8 cellular contexts compared by ENCODE assay signal in genomic region chr11:2901854-2902783, GRCh38. TPM values are rescaled to one million over a fixed set of nuclear protein-coding genes. Genes with fewer than 3 reads are reported as not detected.
DNase-seq lines count a peak whose midpoint lies in the region; ATAC-seq, FAIRE-seq and TF ChIP-seq lines count a peak whose summit lies in the region.

No MANE protein-coding gene starts in this region.

- intact Hi-C loops in endothelial cell of umbilical vein (cut with micrococcal nuclease) = no loop called here
- intact Hi-C loops in mucosa of descending colon (cut with DNase I, micrococcal nuclease) = no loop called here

- H3K9me3 Mint-ChIP-seq in CD8-positive, alpha-beta memory T cell = no peaks in the 10 kb centered on the region

- peaks cover 41 to 59% (median 44%) of the 10 kb centered on the region in 3 donors for H3K4me1 Mint-ChIP-seq in CD8-positive, alpha-beta memory T cell

- H3K27me3 ChIP-seq in CD8-positive, alpha-beta memory T cell (ENCODE audit: insufficient read depth, low read length, poor library complexity, severe bottlenecking) = no peaks in the 10 kb centered on the region
- H3K27me3 ChIP-seq in endothelial cell of umbilical vein (ENCODE audit: control insufficient read depth in 2 of 2, insufficient read depth in 2 of 2, low read length in 2 of 2) = peaks cover 0 to 2% of the 10 kb centered on the region in 2 experiments

- H3K27ac Mint-ChIP-seq in CD8-positive, alpha-beta memory T cell = peak overlapping the region; percentile 36 to 96 (median 69)

- no peaks in the 10 kb centered on the region for H4K20me1 ChIP-seq in endothelial cell of umbilical vein (replicated peaks; ENCODE audit: control insufficient read depth, extremely low read depth, insufficient read depth, low read length)

- peak overlapping the region; percentile 70 for H3K4me2 ChIP-seq in endothelial cell of umbilical vein (ENCODE audit: insufficient read depth, low read length)

- no peaks in the 10 kb centered on the region for H3K9me3 ChIP-seq in CD8-positive, alpha-beta memory T cell (ENCODE audit: low read length)
- H3K9me3 ChIP-seq in endothelial cell of umbilical vein (replicated peaks; ENCODE audit: control insufficient read depth, insufficient read depth, low read length) = no peaks in the 10 kb centered on the region
- H3K9me3 ChIP-seq in mucosa of descending colon = no peaks in the 10 kb centered on the region

- no peak for TF ChIP-seq CTCF in endothelial cell of umbilical vein (IDR thresholded peaks at IDR 0.05; ENCODE audit: extremely low read depth in 1 of 2, insufficient read depth in 1 of 2, low read depth in 1 of 2, low read length in 2 of 2)
- TF ChIP-seq CTCF in mucosa of descending colon (IDR thresholded peaks at IDR 0.05) = no peak

- peak; percentile 21 for TF ChIP-seq POLR2A in endothelial cell of umbilical vein (IDR thresholded peaks at IDR 0.05; ENCODE audit: low read depth, low read length)

- POLR2A ChIA-PET in CD8-positive, alpha-beta memory T cell (lab: Charles Lee) = interaction anchor here (1.2 to 1.7 kb wide), 3 partner anchors 10 to 90 kb away, joined by 3 to 6 read pairs (median 5); partner anchors contain the start of gene NAP1L4
- POLR2A ChIA-PET in endothelial cell of umbilical vein (lab: Charles Lee) = interaction anchor here (0.6 to 1.8 kb wide), 4 partner anchors 18 to 716 kb away, joined by 3 to 6 read pairs (median 4); partner anchors contain the start of gene PHLDA2

- H3K9ac ChIP-seq in endothelial cell of umbilical vein (replicated peaks; ENCODE audit: extremely low read depth, insufficient read depth, low read length) = no peak overlapping the region

- H3K36me3 Mint-ChIP-seq in CD8-positive, alpha-beta memory T cell = peaks cover 7 to 15% (median 14%) of the 10 kb centered on the region in 3 donors

- no peaks in the 10 kb centered on the region for H3K9me1 ChIP-seq in endothelial cell of umbilical vein (replicated peaks; ENCODE audit: control insufficient read depth, extremely low read depth, insufficient read depth, low read length)

- peak overlapping the region; percentile 65 for H3K27ac ChIP-seq in CD8-positive, alpha-beta memory T cell (ENCODE audit: low read depth, low read length)
- no peak overlapping the region for H3K27ac ChIP-seq in endothelial cell of umbilical vein (ENCODE audit: insufficient read depth, low read depth, low read length)

- peaks cover 43% of the 10 kb centered on the region for H3K4me1 ChIP-seq in CD8-positive, alpha-beta memory T cell (ENCODE audit: insufficient read depth, low read length)
- H3K4me1 ChIP-seq in endothelial cell of umbilical vein (ENCODE audit: control insufficient read depth, extremely low read depth, insufficient read depth, low read length) (peaks cover 26% of the 10 kb centered on the region), mucosa of descending colon (ENCODE audit: low read depth) (peaks cover 16% of the 10 kb centered on the region)

- no TSS peak for BruUV-seq in endothelial cell of umbilical vein (replicated peaks; lab: Mats Ljungman, UMichigan)

- dilution Hi-C loops in endothelial cell of umbilical vein (cut with MboI; ENCODE audit: extremely low pct_ligation_motif_present, low sequenced_read_pairs) = no loop called here

- peak overlapping the region; percentile 71 to 89 (median 78) for H3K4me3 Mint-ChIP-seq in CD8-positive, alpha-beta memory T cell

- H3K79me2 ChIP-seq in endothelial cell of umbilical vein (ENCODE audit: control insufficient read depth, insufficient read depth, low read length) = no peaks in the 10 kb centered on the region

- H3K36me3 ChIP-seq in CD8-positive, alpha-beta memory T cell (ENCODE audit: insufficient read depth, low read length) = no peaks in the 10 kb centered on the region
- H3K36me3 ChIP-seq in endothelial cell of umbilical vein (ENCODE audit: control insufficient read depth in 2 of 2, extremely low read depth in 1 of 2, insufficient read depth in 2 of 2, low read length in 2 of 2) (no peaks in the 10 kb centered on the region), mucosa of descending colon (ENCODE audit: low read depth) (no peaks in the 10 kb centered on the region)

- CTCF ChIA-PET in CD8-positive, alpha-beta memory T cell (lab: Charles Lee) = interaction anchor here (0.9 to 3.5 kb wide), 8 partner anchors 9 to 371 kb away, joined by 3 to 21 read pairs (median 4); partner anchors contain the start of gene PHLDA2
- CTCF ChIA-PET in endothelial cell of umbilical vein (lab: Charles Lee) = interaction anchor here (0.6 to 1.9 kb wide), 5 partner anchors 10 to 1324 kb away, joined by 3 to 12 read pairs (median 4); no protein-coding TSS in a partner anchor

- peak overlapping the region; percentile 76 for H2AFZ ChIP-seq in endothelial cell of umbilical vein (ENCODE audit: low read depth, low read length)

- ATAC-seq in GM19455 (IDR thresholded peaks at IDR 0.05; ENCODE audit: unreplicated experiment) = peak; percentile 97
- ATAC-seq in mucosa of descending colon = peak; percentile 81

- H3K27me3 Mint-ChIP-seq in CD8-positive, alpha-beta memory T cell = peaks cover 0 to 1% of the 10 kb centered on the region in 2 donors

- peak overlapping the region; percentile 71 for H3K4me3 ChIP-seq in CD8-positive, alpha-beta memory T cell (ENCODE audit: low read length)
- H3K4me3 ChIP-seq in endothelial cell of umbilical vein (replicated peaks in 1 of 3; ENCODE audit: insufficient read depth in 1 of 3, low read depth in 1 of 3, low read length in 3 of 3) = peak overlapping the region; percentile 18 to 46 (median 37)
- peak overlapping the region; percentile 57 for H3K4me3 ChIP-seq in mucosa of descending colon

- DNase-seq in CD8-positive, alpha-beta memory T cell = peak; percentile 80 to 92 (median 91)
- DNase-seq in HK-2 (ENCODE audit: unreplicated experiment) (peak; percentile 90), NOMO-1 treated with DMSO at 0.1 percent for 48 hours (lab: John Stamatoyannopoulos, UW; ENCODE audit: unreplicated experiment) (peak; percentile 97), endothelial cell of umbilical vein (ENCODE audit: low read depth, low spot score) (peak; percentile 72), mucosa of descending colon (peak; percentile 98 to 100 (median 98))
- peak; percentile 80 for DNase-seq in activated CD8-positive, alpha-beta memory T cell treated with anti-CD3 and anti-CD28 coated beads, Interleukin-2, amount 50 U/mL, for 1 hour (ENCODE audit: extremely low read depth)
- DNase-seq in stimulated activated CD8-positive, alpha-beta memory T cell treated with anti-CD3 and anti-CD28 coated beads, Interleukin-4, amount 100 ng/mL, for 1 hour (ENCODE audit: low read depth in 2 of 2, low spot score in 1 of 2) = peak; percentile 67 to 80

- peak; percentile 91 for FAIRE-seq in endothelial cell of umbilical vein (lab: Jason Lieb, UNC)

TF ChIP-seq in endothelial cell of umbilical vein, 7 proteins besides CTCF, POLR2A, EP300 and RAD21:
- TF ChIP-seq MAX (IDR thresholded peaks at IDR 0.05; ENCODE audit: insufficient read depth, insufficient read length) (no peak), MYC (IDR thresholded peaks at IDR 0.05; ENCODE audit: low read depth, low read length) (no peak), GATA2 (IDR thresholded peaks at IDR 0.05; ENCODE audit: insufficient read depth, insufficient read length, low read depth, low read length) (no peak), JUN (IDR thresholded peaks at IDR 0.05; ENCODE audit: borderline replicate concordance, insufficient read depth, insufficient read length, low read depth) (no peak), POLR2AphosphoS5 (IDR thresholded peaks at IDR 0.05; ENCODE audit: insufficient read depth, low read depth, low read length) (no peak), FOS (IDR thresholded peaks at IDR 0.05; ENCODE audit: borderline replicate concordance, insufficient read depth, low read length) (no peak), EZH2 (IDR thresholded peaks at IDR 0.05; ENCODE audit: borderline replicate concordance, low read depth, low read length, severe bottlenecking) (no peak)

RNA-seq across cellular contexts. Expression of gene CDKN1C, which starts 16.5 kb away (rescaled TPM):
- 1 to 10 TPM; 1.0 to 1.1 TPM for total RNA-seq in CD8-positive, alpha-beta memory T cell
- 0.49 TPM for polyA plus RNA-seq in CD8-positive, alpha-beta memory T cell
- total RNA-seq in endothelial cell of umbilical vein = 5.2 and 9.0 TPM in 2 replicates
- 4.1 and 6.6 TPM in 2 replicates for polyA plus RNA-seq in endothelial cell of umbilical vein
- polyA plus RNA-seq in endothelial cell of umbilical vein (2011; cell fraction: cytosol; rRNA removed) = 1.6 and 2.5 TPM in 2 replicates
- 1.9 TPM in 2 replicates for polyA plus RNA-seq in endothelial cell of umbilical vein (2011; cell fraction: nucleus; rRNA removed)
- polyA plus RNA-seq in endothelial cell of umbilical vein (2012) = 0.99 and 2.3 TPM in 2 replicates
- polyA minus RNA-seq in endothelial cell of umbilical vein = 1.4 and 2.4 TPM in 2 replicates
- 55.3 TPM for polyA minus RNA-seq in endothelial cell of umbilical vein (2011; cell fraction: cytosol; rRNA and poly(A)+ RNA removed)
- polyA minus RNA-seq in endothelial cell of umbilical vein (2011; cell fraction: nucleus; rRNA and poly(A)+ RNA removed) = 0.63 and 2.2 TPM in 2 replicates
- total RNA-seq in mucosa of descending colon = 10 to 100 TPM in 2 of 3 donors, 1 to 10 TPM in 1; 3.0 to 40.3 (median 10.2) TPM

RNA-seq across cellular contexts. Expression of gene PHLDA2, which starts 27.1 kb away (rescaled TPM):
- 1 to 10 TPM; 2.1 to 2.9 TPM for total RNA-seq in CD8-positive, alpha-beta memory T cell
- 1.3 TPM for polyA plus RNA-seq in CD8-positive, alpha-beta memory T cell
- 44.5 and 51.5 TPM in 2 replicates for total RNA-seq in endothelial cell of umbilical vein
- polyA plus RNA-seq in endothelial cell of umbilical vein = 38.5 and 45.6 TPM in 2 replicates
- 20.7 and 42.6 TPM in 2 replicates for polyA plus RNA-seq in endothelial cell of umbilical vein (2011; cell fraction: cytosol; rRNA removed)
- 9.4 and 13.0 TPM in 2 replicates for polyA plus RNA-seq in endothelial cell of umbilical vein (2011; cell fraction: nucleus; rRNA removed)
- 36.8 and 57.9 TPM in 2 replicates for polyA plus RNA-seq in endothelial cell of umbilical vein (2012)
- polyA minus RNA-seq in endothelial cell of umbilical vein = 3.8 and 5.2 TPM in 2 replicates
- 76.2 TPM for polyA minus RNA-seq in endothelial cell of umbilical vein (2011; cell fraction: cytosol; rRNA and poly(A)+ RNA removed)
- polyA minus RNA-seq in endothelial cell of umbilical vein (2011; cell fraction: nucleus; rRNA and poly(A)+ RNA removed) = 4.0 and 13.1 TPM in 2 replicates
- 10 to 100 TPM in 2 of 3 donors, 1 to 10 TPM in 1; 8.9 to 25.6 (median 23.9) TPM for total RNA-seq in mucosa of descending colon
